In the genomic region with DNA sequence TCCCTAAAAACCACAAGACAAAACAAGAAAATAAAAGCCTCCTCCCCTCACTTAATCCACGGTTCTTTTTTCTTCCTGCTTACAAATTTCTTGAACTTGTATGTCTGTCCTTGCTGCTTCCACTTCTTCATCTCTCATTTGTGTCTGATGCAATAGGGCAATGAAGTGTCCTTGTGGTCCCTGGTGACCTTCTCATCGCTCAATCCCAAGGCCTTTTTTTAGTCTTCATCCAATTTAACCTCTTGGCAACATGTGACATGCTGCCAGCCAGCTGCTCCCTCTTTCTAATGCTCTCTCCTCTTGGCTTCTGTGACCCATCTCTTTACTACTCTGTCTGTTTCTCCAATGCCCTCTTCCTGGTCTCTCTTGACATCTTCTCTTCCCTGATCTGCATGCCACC, we compare ENCODE assay signal across 1 cellular context.
TF ChIP-seq lines count a peak whose summit lies in the region.

No MANE protein-coding gene starts in this region.

TF ChIP-seq in H1, 55 proteins besides CTCF, POLR2A, EP300 and RAD21:
- TF ChIP-seq KDM1A (IDR thresholded peaks at IDR 0.05; ENCODE audit: borderline replicate concordance, low read length) (no peak), POLR2AphosphoS5 (IDR thresholded peaks at IDR 0.05; ENCODE audit: low read depth, low read length) (no peak), JUND (IDR thresholded peaks at IDR 0.05; ENCODE audit: low read length) (no peak), KDM5A (IDR thresholded peaks at IDR 0.05; ENCODE audit: low read length) (no peak), ASH2L (IDR thresholded peaks at IDR 0.05; ENCODE audit: low read length) (no peak), EZH2 (IDR thresholded peaks at IDR 0.05; ENCODE audit: low read depth, low read length, severe bottlenecking) (no peak), SRF (IDR thresholded peaks at IDR 0.05; ENCODE audit: low read depth, low read length) (no peak), KDM4A (IDR thresholded peaks at IDR 0.05; ENCODE audit: low read depth, low read length, severe bottlenecking) (no peak), HDAC2 (IDR thresholded peaks at IDR 0.05; ENCODE audit: borderline replicate concordance in 1 of 2, low read depth in 2 of 2, low read length in 2 of 2) (no peak), GABPA (IDR thresholded peaks at IDR 0.05; ENCODE audit: borderline replicate concordance, insufficient read depth, low read length) (no peak), JUN (IDR thresholded peaks at IDR 0.05; ENCODE audit: low read depth, low read length) (no peak), CHD1 (IDR thresholded peaks at IDR 0.05; ENCODE audit: low read depth, low read length) (no peak), CBX8 (IDR thresholded peaks at IDR 0.05; ENCODE audit: borderline replicate concordance, low read depth, low read length) (no peak), CEBPB (IDR thresholded peaks at IDR 0.05; ENCODE audit: low read depth, low read length) (no peak), TBP (IDR thresholded peaks at IDR 0.05; ENCODE audit: low read depth, low read length) (no peak), BACH1 (IDR thresholded peaks at IDR 0.05; ENCODE audit: low read length) (no peak), SP1 (IDR thresholded peaks at IDR 0.05; ENCODE audit: low read depth, low read length) (no peak), ZNF274 (IDR thresholded peaks at IDR 0.05; ENCODE audit: borderline replicate concordance, extremely low read depth, low read length) (no peak)
